19 cellular contexts compared by ENCODE assay signal in the genomic region with DNA sequence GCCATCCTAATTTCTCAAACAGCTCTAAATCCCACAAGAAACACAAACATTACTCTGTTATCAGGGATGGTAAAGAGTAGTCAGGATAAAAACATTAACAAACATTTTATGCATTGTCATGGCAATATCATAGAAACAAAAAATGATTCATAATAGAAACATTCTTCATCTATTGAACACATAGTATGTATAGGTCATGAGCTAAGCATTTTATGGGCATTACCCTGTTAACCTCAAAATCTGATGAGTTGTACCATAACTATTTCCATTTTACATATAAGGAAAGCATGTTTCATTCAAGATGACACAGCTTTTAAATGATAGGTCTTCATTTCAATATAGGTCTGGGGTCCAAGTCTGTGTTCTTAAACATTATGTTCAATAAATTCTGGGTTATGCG.
A peak's percentile ranks its signal among the peaks of the same experiment; 100 is the strongest.
DNase-seq lines count a peak whose midpoint lies in the region; ATAC-seq, FAIRE-seq and TF ChIP-seq lines count a peak whose summit lies in the region.
"Had no signal": no experiment of that assay in that cellular context is flagged by ENCODE, and none has a peak within 500 bp of the region (broad histone marks: within the 10 kb centered on the region; RNA-seq: fewer than 3 reads in every experiment).

No MANE protein-coding gene starts in this region.

- TF ChIP-seq CTCF in astrocyte (IDR thresholded peaks at IDR 0.05; ENCODE audit: insufficient read depth, low read depth, low read length), result no peak
- TF ChIP-seq CTCF in fibroblast of villous mesenchyme (IDR thresholded peaks at IDR 0.05; ENCODE audit: insufficient read depth, low read depth, low read length), result no peak
- TF ChIP-seq CTCF in colonic mucosa (IDR thresholded peaks at IDR 0.05), result no peak
- no peak for TF ChIP-seq CTCF in right lobe of liver (IDR thresholded peaks at IDR 0.05)

- H3K27me3 Mint-ChIP-seq in astrocyte (ENCODE audit: low read depth, unreplicated experiment), result no peaks in the 10 kb centered on the region
- H3K27me3 Mint-ChIP-seq: activated CD4-positive, alpha-beta T cell treated with anti-CD3 and anti-CD28 coated beads for 36 hours; IgD-negative memory B cell had no signal

- ATAC-seq in right lobe of liver (no peak), HG02840 (IDR thresholded peaks at IDR 0.05; ENCODE audit: low FRiP score, unreplicated experiment) (no peak)
- ATAC-seq: activated CD4-positive, alpha-beta T cell treated with anti-CD3 and anti-CD28 coated beads for 36 hours; activated T-cell treated with anti-CD3 and anti-CD28 coated beads, Interleukin-2, amount 50 U/mL, for 72 hours had no signal

- WGBS in right lobe of liver (ENCODE audit: insufficient coverage, low coverage, low lambda C conversion rate, missing lambda C conversion rate), result 90% methylated on average over 1 of the region's 1 CpG

- FAIRE-seq in astrocyte (lab: Jason Lieb, UNC), result peak; percentile 67
- FAIRE-seq: islet of Langerhans had no signal

- H2AFZ ChIP-seq in astrocyte (ENCODE audit: low read depth, low read length), result no peak overlapping the region

- H3K4me3 ChIP-seq in astrocyte (ENCODE audit: insufficient read depth, low read depth, low read length) (no peak overlapping the region), fibroblast of villous mesenchyme (ENCODE audit: low read depth, low read length) (no peak overlapping the region), colonic mucosa (no peak overlapping the region), right lobe of liver (no peak overlapping the region)
- H3K4me3 ChIP-seq: dorsolateral prefrontal cortex, Peyer's patch had no signal

- peaks cover 48% of the 10 kb centered on the region for H3K4me1 Mint-ChIP-seq in astrocyte (ENCODE audit: low read depth, unreplicated experiment)
- H3K4me1 Mint-ChIP-seq: activated CD4-positive, alpha-beta T cell treated with anti-CD3 and anti-CD28 coated beads for 36 hours; IgD-negative memory B cell had no signal

- intact Hi-C loops in colonic mucosa (cut with DNase I), result no loop called here
- intact Hi-C loops in right lobe of liver (cut with DNase I), result no loop called here

- H3K36me3 ChIP-seq in astrocyte (ENCODE audit: insufficient read depth, low read length) (no peaks in the 10 kb centered on the region), colonic mucosa (no peaks in the 10 kb centered on the region), right lobe of liver (no peaks in the 10 kb centered on the region)
- H3K36me3 ChIP-seq: Peyer's patch had no signal

- H3K27ac ChIP-seq in astrocyte (ENCODE audit: low read depth, low read length), result peak overlapping the region; percentile 98
- H3K27ac ChIP-seq in colonic mucosa, result no peak overlapping the region
- no peak overlapping the region for H3K27ac ChIP-seq in right lobe of liver
- H3K27ac ChIP-seq: dorsolateral prefrontal cortex, Peyer's patch had no signal

- peak overlapping the region; percentile 70 for H3K9ac ChIP-seq in astrocyte (ENCODE audit: low read length)
- no peak overlapping the region for H3K9ac ChIP-seq in colonic mucosa (ENCODE audit: low read depth in 2 of 2, low read length in 2 of 2)

- peak overlapping the region; percentile 43 for H3K4me2 ChIP-seq in astrocyte (ENCODE audit: low read length)

- peaks cover 42% of the 10 kb centered on the region for H3K4me1 ChIP-seq in astrocyte (ENCODE audit: insufficient read depth, low read length)
- H3K4me1 ChIP-seq in colonic mucosa, result no peaks in the 10 kb centered on the region
- H3K4me1 ChIP-seq in right lobe of liver, result no peaks in the 10 kb centered on the region
- H3K4me1 ChIP-seq: Peyer's patch had no signal

- H3K27ac Mint-ChIP-seq in astrocyte (ENCODE audit: unreplicated experiment), result peak overlapping the region; percentile 95
- H3K27ac Mint-ChIP-seq: activated CD4-positive, alpha-beta T cell treated with anti-CD3 and anti-CD28 coated beads for 36 hours; activated T-cell treated with anti-CD3 and anti-CD28 coated beads, Interleukin-2, amount 50 U/mL, for 72 hours; IgD-negative memory B cell had no signal

- peak overlapping the region; percentile 7 for H3K4me3 Mint-ChIP-seq in astrocyte (ENCODE audit: unreplicated experiment)
- H3K4me3 Mint-ChIP-seq: activated CD4-positive, alpha-beta T cell treated with anti-CD3 and anti-CD28 coated beads for 36 hours; activated T-cell treated with anti-CD3 and anti-CD28 coated beads, Interleukin-2, amount 50 U/mL, for 72 hours; IgD-negative memory B cell had no signal

- H3K9me3 ChIP-seq in astrocyte (ENCODE audit: insufficient read depth, low read depth, low read length) (peaks cover 10% of the 10 kb centered on the region), colonic mucosa (peaks cover 6% of the 10 kb centered on the region), right lobe of liver (peaks cover 0 to 6% (median 0%) of the 10 kb centered on the region in 4 donors)

- H3K79me2 ChIP-seq in astrocyte (ENCODE audit: insufficient read depth, low read length), result no peaks in the 10 kb centered on the region

- no peak for TF ChIP-seq POLR2A in right lobe of liver (IDR thresholded peaks at IDR 0.05)

- no peaks in the 10 kb centered on the region for H3K27me3 ChIP-seq in astrocyte (ENCODE audit: insufficient read depth, low read length)
- no peaks in the 10 kb centered on the region for H3K27me3 ChIP-seq in colonic mucosa
- H3K27me3 ChIP-seq in right lobe of liver, result no peaks in the 10 kb centered on the region
- H3K27me3 ChIP-seq: Peyer's patch had no signal

- DNase-seq in AG08395 (ENCODE audit: low spot score) (peak; percentile 19), LHCN-M2 (ENCODE audit: low read depth) (peak; percentile 51), astrocyte (ENCODE audit: low read depth) (peak; percentile 84), fibroblast of villous mesenchyme (ENCODE audit: low read depth) (peak; percentile 75), colonic mucosa (no peak), right lobe of liver (no peak), NCI-H69 (lab: John Stamatoyannopoulos, UW) (no peak)
- DNase-seq: activated CD4-positive, alpha-beta T cell treated with anti-CD3 and anti-CD28 coated beads for 36 hours; activated T-cell treated with anti-CD3 and anti-CD28 coated beads, Interleukin-2, amount 50 U/mL, for 72 hours; amygdala; dorsolateral prefrontal cortex; glutamatergic neuron; NCI-H1436; NCI-H510A treated with DMSO at 0.1 percent for 48 hours; Peyer's patch; T-helper 2 cell had no signal

- peaks cover 19% of the 10 kb centered on the region for H3K9me3 Mint-ChIP-seq in astrocyte (ENCODE audit: unreplicated experiment)

- H4K20me1 ChIP-seq in astrocyte (ENCODE audit: insufficient read depth, low read length), result no peaks in the 10 kb centered on the region

- peaks cover 1% of the 10 kb centered on the region for H3K36me3 Mint-ChIP-seq in astrocyte (ENCODE audit: low read depth, unreplicated experiment)
- H3K36me3 Mint-ChIP-seq: IgD-negative memory B cell had no signal

Comparison
In these comparisons a context has a peak if more than half of its experiments do, and no peak if none do; other contexts are left out.
1. DNase-seq: peak in AG08395 (single experiment), LHCN-M2 (single experiment), astrocyte (single experiment) and fibroblast of villous mesenchyme (single experiment); none in colonic mucosa (single experiment), right lobe of liver (0 of 3) and NCI-H69 (single experiment).